ENCODE assay signal across 1 cellular context in the genomic region with DNA sequence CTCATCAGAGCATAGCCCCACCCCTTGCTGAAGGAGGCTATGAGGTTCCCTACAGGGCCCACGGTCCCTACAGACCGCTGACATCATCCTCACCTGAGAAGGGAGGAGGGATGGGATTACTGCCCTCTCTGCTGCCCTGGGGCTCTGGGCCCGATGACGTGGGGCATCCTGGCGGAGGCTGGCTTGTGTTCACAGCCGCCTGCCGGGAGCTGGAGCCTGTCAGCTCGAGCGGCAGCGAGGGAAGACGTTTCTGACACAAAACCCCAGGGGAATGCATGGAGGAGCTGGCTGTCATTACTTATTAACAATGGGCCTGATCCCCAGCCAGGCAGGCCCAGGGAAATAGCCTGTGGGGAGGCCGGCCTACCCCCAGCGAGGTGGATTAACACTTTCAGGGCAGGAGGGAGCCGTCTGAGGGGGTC.
TF ChIP-seq lines count a peak whose summit lies in the region.

No MANE protein-coding gene starts in this region.

TF ChIP-seq in GM12878, 131 proteins besides CTCF, POLR2A, EP300 and RAD21 (continued from another document):
- TF ChIP-seq, protein P1, sequence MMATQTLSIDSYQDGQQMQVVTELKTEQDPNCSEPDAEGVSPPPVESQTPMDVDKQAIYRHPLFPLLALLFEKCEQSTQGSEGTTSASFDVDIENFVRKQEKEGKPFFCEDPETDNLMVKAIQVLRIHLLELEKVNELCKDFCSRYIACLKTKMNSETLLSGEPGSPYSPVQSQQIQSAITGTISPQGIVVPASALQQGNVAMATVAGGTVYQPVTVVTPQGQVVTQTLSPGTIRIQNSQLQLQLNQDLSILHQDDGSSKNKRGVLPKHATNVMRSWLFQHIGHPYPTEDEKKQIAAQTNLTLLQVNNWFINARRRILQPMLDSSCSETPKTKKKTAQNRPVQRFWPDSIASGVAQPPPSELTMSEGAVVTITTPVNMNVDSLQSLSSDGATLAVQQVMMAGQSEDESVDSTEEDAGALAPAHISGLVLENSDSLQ (IDR thresholded peaks at IDR 0.05): 0 out of 2 replicates have a peak, but pooled peaks have one; percentile 23
